Comparison of ENCODE assay signal across 1 cellular context in the genomic region with DNA sequence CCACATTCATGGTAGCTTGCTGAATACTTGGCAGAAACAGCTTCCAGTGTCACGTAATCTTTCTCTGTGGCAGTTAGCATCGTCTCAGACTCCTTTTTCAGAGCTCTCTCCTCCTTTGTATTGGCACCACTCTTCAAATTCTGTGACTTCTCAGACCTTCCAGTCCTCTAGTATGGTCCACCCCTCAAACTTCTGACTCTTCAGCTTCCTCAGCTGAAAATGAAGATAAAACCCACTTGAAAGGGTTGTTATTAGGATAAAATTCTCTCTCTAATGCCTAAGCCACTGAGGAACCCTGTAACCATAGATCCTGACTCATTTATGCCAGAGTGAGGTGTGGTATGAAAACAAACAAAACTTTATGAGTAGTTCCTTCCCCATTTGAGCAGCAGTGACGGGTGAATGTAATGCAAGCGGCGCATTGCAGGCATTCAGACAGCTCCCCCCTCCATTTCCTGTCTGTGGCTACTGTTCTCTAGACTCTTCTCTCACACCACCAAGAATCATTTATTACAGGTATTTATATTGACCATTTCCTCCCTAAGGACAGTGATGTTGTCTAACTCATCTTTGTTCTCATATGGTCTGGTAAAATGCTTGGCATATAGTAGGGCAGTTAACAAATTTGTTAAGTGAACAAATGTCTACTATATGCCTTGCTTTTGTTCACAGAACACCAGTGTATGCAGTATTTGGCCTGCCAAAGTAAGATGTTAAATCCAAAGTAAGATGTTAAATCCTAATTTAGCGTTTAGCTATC.
TF ChIP-seq lines count a peak whose summit lies in the region.

No MANE protein-coding gene starts in this region.

TF ChIP-seq in HEK293, 187 proteins besides CTCF, POLR2A, EP300 and RAD21 (continued from another document):
- TF ChIP-seq, protein P1, sequence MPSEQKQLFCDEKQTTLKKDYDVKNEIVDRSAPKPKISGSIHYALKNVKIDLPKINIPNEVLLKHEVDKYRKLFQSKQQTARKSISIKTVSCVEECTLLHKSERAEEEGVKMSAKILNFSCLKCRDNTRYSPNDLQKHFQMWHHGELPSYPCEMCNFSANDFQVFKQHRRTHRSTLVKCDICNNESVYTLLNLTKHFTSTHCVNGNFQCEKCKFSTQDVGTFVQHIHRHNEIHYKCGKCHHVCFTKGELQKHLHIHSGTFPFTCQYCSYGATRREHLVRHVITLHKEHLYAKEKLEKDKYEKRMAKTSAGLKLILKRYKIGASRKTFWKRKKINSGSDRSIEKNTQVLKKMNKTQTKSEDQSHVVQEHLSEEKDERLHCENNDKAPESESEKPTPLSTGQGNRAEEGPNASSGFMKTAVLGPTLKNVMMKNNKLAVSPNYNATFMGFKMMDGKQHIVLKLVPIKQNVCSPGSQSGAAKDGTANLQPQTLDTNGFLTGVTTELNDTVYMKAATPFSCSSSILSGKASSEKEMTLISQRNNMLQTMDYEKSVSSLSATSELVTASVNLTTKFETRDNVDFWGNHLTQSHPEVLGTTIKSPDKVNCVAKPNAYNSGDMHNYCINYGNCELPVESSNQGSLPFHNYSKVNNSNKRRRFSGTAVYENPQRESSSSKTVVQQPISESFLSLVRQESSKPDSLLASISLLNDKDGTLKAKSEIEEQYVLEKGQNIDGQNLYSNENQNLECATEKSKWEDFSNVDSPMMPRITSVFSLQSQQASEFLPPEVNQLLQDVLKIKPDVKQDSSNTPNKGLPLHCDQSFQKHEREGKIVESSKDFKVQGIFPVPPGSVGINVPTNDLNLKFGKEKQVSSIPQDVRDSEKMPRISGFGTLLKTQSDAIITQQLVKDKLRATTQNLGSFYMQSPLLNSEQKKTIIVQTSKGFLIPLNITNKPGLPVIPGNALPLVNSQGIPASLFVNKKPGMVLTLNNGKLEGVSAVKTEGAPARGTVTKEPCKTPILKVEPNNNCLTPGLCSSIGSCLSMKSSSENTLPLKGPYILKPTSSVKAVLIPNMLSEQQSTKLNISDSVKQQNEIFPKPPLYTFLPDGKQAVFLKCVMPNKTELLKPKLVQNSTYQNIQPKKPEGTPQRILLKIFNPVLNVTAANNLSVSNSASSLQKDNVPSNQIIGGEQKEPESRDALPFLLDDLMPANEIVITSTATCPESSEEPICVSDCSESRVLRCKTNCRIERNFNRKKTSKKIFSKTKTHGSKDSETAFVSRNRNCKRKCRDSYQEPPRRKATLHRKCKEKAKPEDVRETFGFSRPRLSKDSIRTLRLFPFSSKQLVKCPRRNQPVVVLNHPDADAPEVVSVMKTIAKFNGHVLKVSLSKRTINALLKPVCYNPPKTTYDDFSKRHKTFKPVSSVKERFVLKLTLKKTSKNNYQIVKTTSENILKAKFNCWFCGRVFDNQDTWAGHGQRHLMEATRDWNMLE (tag by site-specific recombination; conservative IDR thresholded peaks at IDR 0.05; ENCODE audit: low read depth) = peak; percentile 21; the same call in 1 of the 2 replicates
- TF ChIP-seq ZNF600 (tag by site-specific recombination; IDR thresholded peaks at IDR 0.05) = peak; percentile 48; the same call in 1 of the 2 replicates
- no peak for TF ChIP-seq ZNF121 (tag by site-specific recombination; IDR thresholded peaks at IDR 0.05)
- peak; percentile 57 for TF ChIP-seq ZNF335 (tag by site-specific recombination; conservative IDR thresholded peaks at IDR 0.05)
- TF ChIP-seq TRIM28 (IDR thresholded peaks at IDR 0.05; ENCODE audit: borderline replicate concordance, low read length) = peak; percentile 98
- TF ChIP-seq OSR2 (tag by site-specific recombination; IDR thresholded peaks at IDR 0.05) = peak; percentile 85
- TF ChIP-seq ZSCAN16 (tag by site-specific recombination; IDR thresholded peaks at IDR 0.05) = peak; percentile 93
- TF ChIP-seq ZNF10 (tag by site-specific recombination; IDR thresholded peaks at IDR 0.05) = peak; percentile 72; the same call in 1 of the 2 replicates
- TF ChIP-seq SP7 (tag by site-specific recombination; IDR thresholded peaks at IDR 0.05) = peak; percentile 83
- TF ChIP-seq, protein P2, sequence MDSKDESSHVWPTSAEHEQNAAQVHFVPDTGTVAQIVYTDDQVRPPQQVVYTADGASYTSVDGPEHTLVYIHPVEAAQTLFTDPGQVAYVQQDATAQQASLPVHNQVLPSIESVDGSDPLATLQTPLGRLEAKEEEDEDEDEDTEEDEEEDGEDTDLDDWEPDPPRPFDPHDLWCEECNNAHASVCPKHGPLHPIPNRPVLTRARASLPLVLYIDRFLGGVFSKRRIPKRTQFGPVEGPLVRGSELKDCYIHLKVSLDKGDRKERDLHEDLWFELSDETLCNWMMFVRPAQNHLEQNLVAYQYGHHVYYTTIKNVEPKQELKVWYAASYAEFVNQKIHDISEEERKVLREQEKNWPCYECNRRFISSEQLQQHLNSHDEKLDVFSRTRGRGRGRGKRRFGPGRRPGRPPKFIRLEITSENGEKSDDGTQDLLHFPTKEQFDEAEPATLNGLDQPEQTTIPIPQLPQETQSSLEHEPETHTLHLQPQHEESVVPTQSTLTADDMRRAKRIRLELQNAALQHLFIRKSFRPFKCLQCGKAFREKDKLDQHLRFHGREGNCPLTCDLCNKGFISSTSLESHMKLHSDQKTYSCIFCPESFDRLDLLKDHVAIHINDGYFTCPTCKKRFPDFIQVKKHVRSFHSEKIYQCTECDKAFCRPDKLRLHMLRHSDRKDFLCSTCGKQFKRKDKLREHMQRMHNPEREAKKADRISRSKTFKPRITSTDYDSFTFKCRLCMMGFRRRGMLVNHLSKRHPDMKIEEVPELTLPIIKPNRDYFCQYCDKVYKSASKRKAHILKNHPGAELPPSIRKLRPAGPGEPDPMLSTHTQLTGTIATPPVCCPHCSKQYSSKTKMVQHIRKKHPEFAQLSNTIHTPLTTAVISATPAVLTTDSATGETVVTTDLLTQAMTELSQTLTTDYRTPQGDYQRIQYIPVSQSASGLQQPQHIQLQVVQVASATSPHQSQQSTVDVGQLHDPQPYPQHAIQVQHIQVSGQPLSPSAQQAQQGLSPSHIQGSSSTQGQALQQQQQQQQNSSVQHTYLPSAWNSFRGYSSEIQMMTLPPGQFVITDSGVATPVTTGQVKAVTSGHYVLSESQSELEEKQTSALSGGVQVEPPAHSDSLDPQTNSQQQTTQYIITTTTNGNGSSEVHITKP (tag by site-specific recombination; IDR thresholded peaks at IDR 0.05) = peak; percentile 67
- TF ChIP-seq ZNF792 (tag by site-specific recombination; IDR thresholded peaks at IDR 0.05) = peak; percentile 3
- peak; percentile 76 for TF ChIP-seq ZBTB20 (tag by site-specific recombination; IDR thresholded peaks at IDR 0.05)
- TF ChIP-seq ZNF776 (tag by site-specific recombination; IDR thresholded peaks at IDR 0.05; ENCODE audit: borderline replicate concordance) = no peak
- TF ChIP-seq FEZF1 (tag by site-specific recombination; IDR thresholded peaks at IDR 0.05) = peak; percentile 88
- TF ChIP-seq ZNF366 (tag by site-specific recombination; conservative IDR thresholded peaks at IDR 0.05) = peak; percentile 45; the same call in 1 of the 2 replicates
- TF ChIP-seq KLF8 (tag by site-specific recombination; IDR thresholded peaks at IDR 0.05) = 0 out of 2 replicates have a peak, but pooled peaks have one; percentile 35
- no peak for TF ChIP-seq BCL11A (tag by site-specific recombination; IDR thresholded peaks at IDR 0.05; ENCODE audit: low read depth)
- TF ChIP-seq ZNF48 (tag by site-specific recombination; IDR thresholded peaks at IDR 0.05) = no peak
- TF ChIP-seq KLF1 (tag by site-specific recombination; IDR thresholded peaks at IDR 0.05) = peak; percentile 63
- no peak for TF ChIP-seq SCRT2 (tag by site-specific recombination; IDR thresholded peaks at IDR 0.05)
- TF ChIP-seq ZNF488 (tag by site-specific recombination; IDR thresholded peaks at IDR 0.05) = no peak
- TF ChIP-seq ZNF501 (tag by site-specific recombination; IDR thresholded peaks at IDR 0.05) = peak; percentile 61; the same call in 1 of the 2 replicates
- TF ChIP-seq ZXDB (tag by site-specific recombination; IDR thresholded peaks at IDR 0.05) = peak; percentile 46; the same call in 1 of the 2 replicates
- TF ChIP-seq ZNF513 (tag by site-specific recombination; IDR thresholded peaks at IDR 0.05) = peak; percentile 55
- TF ChIP-seq REPIN1 (tag by site-specific recombination; IDR thresholded peaks at IDR 0.05; ENCODE audit: low read depth) = no peak
- TF ChIP-seq IKZF3 (tag by site-specific recombination; IDR thresholded peaks at IDR 0.05) = peak; percentile 82
